Comparison of ENCODE assay signal across 1 cellular context in the genomic region with DNA sequence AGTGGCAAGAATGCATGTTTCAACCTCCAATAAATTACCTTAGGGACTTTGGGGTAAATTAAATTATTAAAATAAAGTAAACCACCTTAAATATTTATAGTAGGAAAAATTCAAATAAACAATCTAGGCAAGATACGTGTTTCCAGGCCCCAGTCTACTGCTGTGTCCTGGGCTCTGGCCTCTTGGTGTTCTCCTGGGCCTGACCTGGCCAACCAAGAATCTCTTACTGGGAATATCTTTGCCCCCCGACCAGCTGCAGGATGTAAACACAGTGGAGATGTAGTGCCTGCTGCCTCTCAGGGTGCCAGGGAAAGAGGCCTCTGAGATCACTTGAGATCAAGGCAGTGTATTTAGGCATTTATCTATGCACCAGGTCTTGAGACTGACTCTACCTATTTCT.
TF ChIP-seq lines count a peak whose summit lies in the region.

No MANE protein-coding gene starts in this region.

TF ChIP-seq in IMR-90, 13 proteins besides CTCF, POLR2A, EP300 and RAD21:
- TF ChIP-seq RCOR1 (IDR thresholded peaks at IDR 0.05; ENCODE audit: insufficient replicate concordance, low read length) (no peak), SMC3 (IDR thresholded peaks at IDR 0.05; ENCODE audit: low read depth, low read length) (no peak), NFE2L2 (IDR thresholded peaks at IDR 0.05; ENCODE audit: low read depth, low read length) (no peak), FOS (IDR thresholded peaks at IDR 0.05; ENCODE audit: low read depth, low read length) (no peak), MXI1 (IDR thresholded peaks at IDR 0.05; ENCODE audit: borderline replicate concordance, low read depth, low read length) (no peak), MAFK (IDR thresholded peaks at IDR 0.05; ENCODE audit: low read depth, low read length) (no peak), MAZ (IDR thresholded peaks at IDR 0.05; ENCODE audit: borderline replicate concordance, low read depth, low read length) (no peak), BHLHE40 (IDR thresholded peaks at IDR 0.05; ENCODE audit: low read depth, low read length) (no peak), CHD1 (IDR thresholded peaks at IDR 0.05; ENCODE audit: low read depth, low read length) (no peak), CEBPB (IDR thresholded peaks at IDR 0.05; ENCODE audit: low read depth, low read length) (no peak), RFX5 (IDR thresholded peaks at IDR 0.05; ENCODE audit: low read depth, low read length) (no peak)
- TF ChIP-seq, protein P1, sequence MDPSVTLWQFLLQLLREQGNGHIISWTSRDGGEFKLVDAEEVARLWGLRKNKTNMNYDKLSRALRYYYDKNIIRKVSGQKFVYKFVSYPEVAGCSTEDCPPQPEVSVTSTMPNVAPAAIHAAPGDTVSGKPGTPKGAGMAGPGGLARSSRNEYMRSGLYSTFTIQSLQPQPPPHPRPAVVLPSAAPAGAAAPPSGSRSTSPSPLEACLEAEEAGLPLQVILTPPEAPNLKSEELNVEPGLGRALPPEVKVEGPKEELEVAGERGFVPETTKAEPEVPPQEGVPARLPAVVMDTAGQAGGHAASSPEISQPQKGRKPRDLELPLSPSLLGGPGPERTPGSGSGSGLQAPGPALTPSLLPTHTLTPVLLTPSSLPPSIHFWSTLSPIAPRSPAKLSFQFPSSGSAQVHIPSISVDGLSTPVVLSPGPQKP (IDR thresholded peaks at IDR 0.05; ENCODE audit: borderline replicate concordance, low read depth, low read length): no peak
- TF ChIP-seq, protein P2, sequence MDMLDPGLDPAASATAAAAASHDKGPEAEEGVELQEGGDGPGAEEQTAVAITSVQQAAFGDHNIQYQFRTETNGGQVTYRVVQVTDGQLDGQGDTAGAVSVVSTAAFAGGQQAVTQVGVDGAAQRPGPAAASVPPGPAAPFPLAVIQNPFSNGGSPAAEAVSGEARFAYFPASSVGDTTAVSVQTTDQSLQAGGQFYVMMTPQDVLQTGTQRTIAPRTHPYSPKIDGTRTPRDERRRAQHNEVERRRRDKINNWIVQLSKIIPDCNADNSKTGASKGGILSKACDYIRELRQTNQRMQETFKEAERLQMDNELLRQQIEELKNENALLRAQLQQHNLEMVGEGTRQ (IDR thresholded peaks at IDR 0.05; ENCODE audit: low read depth, low read length): no peak
